29 cellular contexts compared by ENCODE assay signal in genomic region chrX:133535066-133535465, GRCh38.
"Had no signal": no experiment of that assay in that cellular context is flagged by ENCODE, and none has a peak within 500 bp of the region (broad histone marks: within the 10 kb centered on the region; RNA-seq: fewer than 3 reads in every experiment).

No MANE protein-coding gene starts in this region.

- H3K27ac Mint-ChIP-seq: naive B cell; natural killer cell treated with Interleukin-12 subunit alpha and Interleukin-12 subunit beta and Interleukin-15 and Interleukin-18, amount 100 ng/mL, for 72 hours; nephron progenitor cell; stimulated activated memory B cell treated with anti-CD40 and anti-IgM and Interleukin-4, amounts not matched to agents 10 μg/mL and 1 μg/mL and 100 μg/mL, for 72 hours had no signal

- H3K36me3 Mint-ChIP-seq: naive B cell; natural killer cell treated with Interleukin-12 subunit alpha and Interleukin-12 subunit beta and Interleukin-15 and Interleukin-18, amount 100 ng/mL, for 72 hours; stimulated activated memory B cell treated with anti-CD40 and anti-IgM and Interleukin-4, amounts not matched to agents 10 μg/mL and 1 μg/mL and 100 μg/mL, for 72 hours had no signal

- DNase-seq: naive B cell; naive thymus-derived CD8-positive, alpha-beta T cell; nephron progenitor cell; nucleus accumbens; pancreas; psoas muscle; right cardiac atrium; spleen; stimulated activated CD4-positive, alpha-beta T cell treated with anti-CD3 and anti-CD28 coated beads, Interleukin-12 subunit alpha, Interleukin-12 subunit beta, amount 100 ng/mL, for 4 hours; stimulated activated CD4-positive, alpha-beta T cell treated with anti-CD3 and anti-CD28 coated beads, Interleukin-1b, Interleukin-23, amount 100 ng/mL, for 48 hours; stimulated activated CD4-positive, alpha-beta T cell treated with anti-CD3 and anti-CD28 coated beads, Interleukin-4, amount 100 ng/mL, for 1 hour; stimulated activated CD4-positive, alpha-beta T cell treated with anti-CD3 and anti-CD28 coated beads, Interleukin-4, amount 100 ng/mL, for 4 hours; stimulated activated CD8-positive, alpha-beta memory T cell treated with anti-CD3 and anti-CD28 coated beads, Interleukin-4, amount 100 ng/mL, for 48 hours; stimulated activated naive CD4-positive, alpha-beta T cell; stimulated activated naive CD8-positive, alpha-beta T cell treated with anti-CD3 and anti-CD28 coated beads, Interleukin-15, amount 100 ng/mL, for 72 hours; stimulated activated naive CD8-positive, alpha-beta T cell treated with anti-CD3 and anti-CD28 coated beads, Interleukin-15, Interleukin-2, amounts not matched to agents 100 U/mL and 50 U/mL, for 24 hours; thyroid gland; trophoblast cell; upper lobe of left lung had no signal

- H3K27me3 Mint-ChIP-seq: naive thymus-derived CD8-positive, alpha-beta T cell; stimulated activated memory B cell treated with anti-CD40 and anti-IgM and Interleukin-4, amounts not matched to agents 10 μg/mL and 1 μg/mL and 100 μg/mL, for 72 hours; stimulated activated naive CD8-positive, alpha-beta T cell treated with anti-CD3 and anti-CD28 coated beads, Interleukin-15, amount 100 ng/mL, for 72 hours had no signal

- H3K4me3 ChIP-seq: pancreas, psoas muscle, skin epidermis, smooth muscle cell, spleen, thoracic aorta, thyroid gland, tibial nerve, upper lobe of left lung had no signal

- H3K27me3 ChIP-seq: neutrophil, pancreas, spleen, thyroid gland, upper lobe of left lung had no signal

- H3K4me1 Mint-ChIP-seq: naive B cell; naive thymus-derived CD8-positive, alpha-beta T cell; stimulated activated memory B cell treated with anti-CD40 and anti-IgM and Interleukin-4, amounts not matched to agents 10 μg/mL and 1 μg/mL and 100 μg/mL, for 72 hours; stimulated activated naive CD8-positive, alpha-beta T cell treated with anti-CD3 and anti-CD28 coated beads, Interleukin-15, amount 100 ng/mL, for 72 hours had no signal

- H3K9me3 Mint-ChIP-seq: naive thymus-derived CD8-positive, alpha-beta T cell; natural killer cell treated with Interleukin-12 subunit alpha and Interleukin-12 subunit beta and Interleukin-15 and Interleukin-18, amount 100 ng/mL, for 72 hours; nephron progenitor cell; neural crest cell; stimulated activated memory B cell treated with anti-CD40 and anti-IgM and Interleukin-4, amounts not matched to agents 10 μg/mL and 1 μg/mL and 100 μg/mL, for 72 hours; stimulated activated naive CD8-positive, alpha-beta T cell treated with anti-CD3 and anti-CD28 coated beads, Interleukin-15, amount 100 ng/mL, for 72 hours had no signal

- H3K27ac ChIP-seq: neutrophil, pancreas, psoas muscle, skin epidermis, spleen, thoracic aorta, thyroid gland, tibial nerve, upper lobe of left lung had no signal

- H3K4me3 Mint-ChIP-seq: naive B cell; naive thymus-derived CD8-positive, alpha-beta T cell; natural killer cell treated with Interleukin-12 subunit alpha and Interleukin-12 subunit beta and Interleukin-15 and Interleukin-18, amount 100 ng/mL, for 72 hours; nephron progenitor cell; neural crest cell; stimulated activated memory B cell treated with anti-CD40 and anti-IgM and Interleukin-4, amounts not matched to agents 10 μg/mL and 1 μg/mL and 100 μg/mL, for 72 hours; stimulated activated naive CD8-positive, alpha-beta T cell treated with anti-CD3 and anti-CD28 coated beads, Interleukin-15, amount 100 ng/mL, for 72 hours had no signal

- ATAC-seq: naive thymus-derived CD8-positive, alpha-beta T cell; natural killer cell treated with Interleukin-12 subunit alpha and Interleukin-12 subunit beta and Interleukin-15 and Interleukin-18, amount 100 ng/mL, for 72 hours; pancreas; psoas muscle; right cardiac atrium; sciatic nerve; stimulated activated memory B cell treated with anti-CD40 and anti-IgM and Interleukin-4, amounts not matched to agents 10 μg/mL and 1 μg/mL and 100 μg/mL, for 72 hours; stimulated activated naive CD8-positive, alpha-beta T cell treated with anti-CD3 and anti-CD28 coated beads, Interleukin-15, amount 100 ng/mL, for 72 hours; stimulated activated naive CD8-positive, alpha-beta T cell treated with anti-CD3 and anti-CD28 coated beads, Interleukin-15, Interleukin-2, amounts not matched to agents 100 U/mL and 50 U/mL, for 24 hours had no signal

- H3K4me1 ChIP-seq: pancreas, psoas muscle, spleen, thyroid gland, tibial nerve, upper lobe of left lung had no signal

- H3K4me2 ChIP-seq: smooth muscle cell had no signal

- H3K36me3 ChIP-seq: neutrophil, pancreas, spleen, thoracic aorta, thyroid gland, tibial nerve, upper lobe of left lung had no signal

- FAIRE-seq: pancreas, urothelium cell line had no signal

- H3K9me3 ChIP-seq: neutrophil, pancreas, psoas muscle, spleen, thoracic aorta, thyroid gland, tibial nerve, upper lobe of left lung had no signal
